18 cellular contexts compared by ENCODE assay signal in the genomic region with DNA sequence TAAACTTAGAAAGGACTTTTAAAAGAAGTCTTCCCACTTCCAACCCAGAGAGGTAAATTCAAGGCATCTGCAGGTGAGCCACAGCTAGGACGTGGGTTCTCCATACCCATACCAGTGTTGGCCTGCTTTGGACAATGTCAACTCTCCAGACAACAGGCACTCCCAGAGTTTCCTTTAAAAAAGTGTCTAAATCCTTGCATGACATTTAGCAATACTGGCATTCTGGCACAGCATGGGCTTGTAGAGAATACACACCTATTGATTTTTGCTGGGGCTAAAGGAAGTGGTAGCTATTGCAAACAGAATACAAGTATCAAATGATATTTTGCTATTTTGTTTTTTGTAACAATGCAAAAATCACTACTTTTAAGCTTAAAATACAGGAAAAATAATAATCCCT. TPM values are rescaled to one million over a fixed set of nuclear protein-coding genes. Genes with fewer than 3 reads are reported as not detected.
A peak's percentile ranks its signal among the peaks of the same experiment; 100 is the strongest.
DNase-seq lines count a peak whose midpoint lies in the region; ATAC-seq and TF ChIP-seq lines count a peak whose summit lies in the region.
"Had no signal": no experiment of that assay in that cellular context is flagged by ENCODE, and none has a peak within 500 bp of the region (broad histone marks: within the 10 kb centered on the region; RNA-seq: fewer than 3 reads in every experiment).

No MANE protein-coding gene starts in this region.

- H3K36me3 ChIP-seq in lower lobe of right lung: no peaks in the 10 kb centered on the region
- H3K36me3 ChIP-seq in tibial nerve: peaks cover 0 to 9% (median 0%) of the 10 kb centered on the region in 3 donors

- TF ChIP-seq CTCF in dorsolateral prefrontal cortex (IDR thresholded peaks at IDR 0.05 in 54 of 56, conservative IDR thresholded peaks at IDR 0.05 in 2 of 56; ENCODE audit: low read depth in 1 of 56, partially characterized antibody in 56 of 56) (no peak), lower lobe of right lung (IDR thresholded peaks at IDR 0.05) (no peak), tibial nerve (IDR thresholded peaks at IDR 0.05) (no peak)

- no peak for TF ChIP-seq EP300 in tibial nerve (IDR thresholded peaks at IDR 0.05)

- H3K27me3 ChIP-seq in dorsolateral prefrontal cortex: no peaks in the 10 kb centered on the region
- H3K27me3 ChIP-seq in lower lobe of right lung (ENCODE audit: low read depth): no peaks in the 10 kb centered on the region
- H3K27me3 ChIP-seq in tibial nerve: no peaks in the 10 kb centered on the region

- H3K4me3 ChIP-seq in dorsolateral prefrontal cortex: no peak overlapping the region
- no peak overlapping the region for H3K4me3 ChIP-seq in lower lobe of right lung
- no peak overlapping the region for H3K4me3 ChIP-seq in tibial nerve
- H3K4me3 ChIP-seq: GM12878 had no signal

- H3K4me1 ChIP-seq in lower lobe of right lung: peaks cover 53% of the 10 kb centered on the region
- H3K4me1 ChIP-seq in tibial nerve: peaks cover 0 to 54% (median 26%) of the 10 kb centered on the region in 4 donors

- TF ChIP-seq POLR2A in tibial nerve (IDR thresholded peaks at IDR 0.05): no peak

- intact Hi-C loops in dorsolateral prefrontal cortex (cut with DNase I) (loop anchor here in 1 of 2 donors (10.0 kb wide), 1 partner anchor 242 kb away; no protein-coding TSS in a partner anchor), lower lobe of right lung (cut with DNase I) (no loop called here)

- DNase-seq in NCI-H146 (lab: John Stamatoyannopoulos, UW): peak; percentile 4
- DNase-seq in NCI-H146 treated with DMSO at 0.1 percent for 48 hours (lab: John Stamatoyannopoulos, UW; ENCODE audit: unreplicated experiment): no peak
- DNase-seq in dorsolateral prefrontal cortex: no peak
- no peak for DNase-seq in lower lobe of right lung
- no peak for DNase-seq in tibial nerve (ENCODE audit: low spot score in 2 of 2)
- DNase-seq in DMS153 (lab: John Stamatoyannopoulos, UW): no peak
- no peak for DNase-seq in CD1c-positive myeloid dendritic cell (ENCODE audit: extremely low spot score)
- DNase-seq: activated CD4-positive, alpha-beta T cell treated with anti-CD3 and anti-CD28 coated beads for 36 hours; activated effector memory CD4-positive, alpha-beta T cell treated with anti-CD3 and anti-CD28 coated beads, Interleukin-2, amount 50 U/mL, for 16 hours; activated naive CD8-positive, alpha-beta T cell treated with anti-CD3 and anti-CD28 coated beads, Interleukin-2, amount 10 ng/mL, durations not matched to agents 7 days and 5 days; CD4-positive, CD25-positive, alpha-beta regulatory T cell; glutamatergic neuron; NCI-H1694 treated with DMSO at 0.1 percent for 48 hours; NCI-H524; stimulated activated CD4-positive, alpha-beta T cell treated with anti-CD3 and anti-CD28 coated beads, Interleukin-2, amount 100 ng/mL, for 24 hours had no signal

- H3K9me3 ChIP-seq in lower lobe of right lung (no peaks in the 10 kb centered on the region), tibial nerve (peaks cover 0 to 1% (median 0%) of the 10 kb centered on the region in 4 donors)

- ATAC-seq in lower lobe of right lung: no peak
- ATAC-seq in GM21367 (IDR thresholded peaks at IDR 0.05; ENCODE audit: unreplicated experiment): no peak
- ATAC-seq: activated CD4-positive, alpha-beta T cell treated with anti-CD3 and anti-CD28 coated beads for 36 hours had no signal

- H3K27ac ChIP-seq in dorsolateral prefrontal cortex: peak overlapping the region in 36 of 59 donors; percentile 1 to 84 (median 64)
- H3K27ac ChIP-seq in lower lobe of right lung: peak overlapping the region; percentile 79
- peak overlapping the region in 3 of 4 donors; percentile 31 to 88 (median 83) for H3K27ac ChIP-seq in tibial nerve
- H3K27ac ChIP-seq: 22Rv1 had no signal

- WGBS in tibial nerve, 2 donors: 77 to 92% methylated on average over 1 of the region's 1 CpG

RNA-seq across cellular contexts. Expression of gene DICER1, which starts 25.8 kb away (rescaled TPM):
- total RNA-seq in dorsolateral prefrontal cortex (100 to 1,000 TPM in 25 of 120 experiments, 10 to 100 TPM in 95; 58.4 to 196 (median 82.9) TPM), lower lobe of right lung (66.4 TPM), tibial nerve (10 to 100 TPM; 54.5 to 94.8 (median 83.8) TPM)
